ENCODE assay signal across 2 cellular contexts in the genomic region with DNA sequence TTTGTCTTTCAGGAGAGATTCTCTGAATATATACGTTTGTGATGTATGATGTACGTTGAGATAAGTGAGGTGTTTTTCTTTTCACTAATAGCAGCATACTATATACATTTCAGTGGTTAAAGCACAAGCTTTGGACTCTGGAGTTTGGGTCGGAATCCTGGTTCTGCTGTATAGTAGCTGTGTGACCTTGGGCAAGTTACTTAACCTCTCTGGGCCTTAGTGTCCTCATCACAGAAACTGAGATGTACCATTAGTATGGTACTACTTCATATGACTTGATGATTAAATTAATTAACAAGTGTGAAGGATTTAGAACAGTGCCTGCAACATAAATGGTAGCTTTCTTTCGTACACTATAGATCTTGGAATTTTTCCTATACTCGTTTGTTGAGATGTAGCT.
TF ChIP-seq lines count a peak whose summit lies in the region.

No MANE protein-coding gene starts in this region.

TF ChIP-seq in HepG2, 621 proteins besides CTCF, POLR2A, EP300 and RAD21 (continued from another document):
- TF ChIP-seq, protein P1, sequence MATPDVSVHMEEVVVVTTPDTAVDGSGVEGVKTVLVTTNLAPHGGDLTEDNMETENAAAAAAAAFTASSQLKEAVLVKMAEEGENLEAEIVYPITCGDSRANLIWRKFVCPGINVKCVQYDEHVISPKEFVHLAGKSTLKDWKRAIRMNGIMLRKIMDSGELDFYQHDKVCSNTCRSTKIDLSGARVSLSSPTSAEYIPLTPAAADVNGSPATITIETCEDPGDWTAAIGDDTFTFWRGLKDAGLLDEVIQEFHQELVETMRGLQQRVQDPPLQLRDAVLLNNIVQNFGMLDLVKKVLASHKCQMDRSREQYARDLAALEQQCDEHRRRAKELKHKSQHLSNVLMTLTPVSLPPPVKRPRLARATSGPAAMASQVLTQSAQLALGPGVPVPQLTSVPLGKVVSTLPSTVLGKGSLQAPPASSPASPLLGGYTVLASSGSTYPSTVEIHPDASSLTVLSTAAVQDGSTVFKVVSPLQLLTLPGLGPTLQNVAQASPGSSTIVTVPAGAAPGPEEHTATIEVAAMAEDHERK (CRISPR knock-in tag; IDR thresholded peaks at IDR 0.05; ENCODE audit: low read depth) = no peak
- no peak for TF ChIP-seq ATRX (CRISPR knock-in tag; IDR thresholded peaks at IDR 0.05; ENCODE audit: borderline replicate concordance)
- no peak for TF ChIP-seq XRCC5 (optimal IDR thresholded peaks at IDR 0.05; ENCODE audit: low read length)
- no peak for TF ChIP-seq GATAD1 (CRISPR knock-in tag; IDR thresholded peaks at IDR 0.05)
- TF ChIP-seq, protein P2, sequence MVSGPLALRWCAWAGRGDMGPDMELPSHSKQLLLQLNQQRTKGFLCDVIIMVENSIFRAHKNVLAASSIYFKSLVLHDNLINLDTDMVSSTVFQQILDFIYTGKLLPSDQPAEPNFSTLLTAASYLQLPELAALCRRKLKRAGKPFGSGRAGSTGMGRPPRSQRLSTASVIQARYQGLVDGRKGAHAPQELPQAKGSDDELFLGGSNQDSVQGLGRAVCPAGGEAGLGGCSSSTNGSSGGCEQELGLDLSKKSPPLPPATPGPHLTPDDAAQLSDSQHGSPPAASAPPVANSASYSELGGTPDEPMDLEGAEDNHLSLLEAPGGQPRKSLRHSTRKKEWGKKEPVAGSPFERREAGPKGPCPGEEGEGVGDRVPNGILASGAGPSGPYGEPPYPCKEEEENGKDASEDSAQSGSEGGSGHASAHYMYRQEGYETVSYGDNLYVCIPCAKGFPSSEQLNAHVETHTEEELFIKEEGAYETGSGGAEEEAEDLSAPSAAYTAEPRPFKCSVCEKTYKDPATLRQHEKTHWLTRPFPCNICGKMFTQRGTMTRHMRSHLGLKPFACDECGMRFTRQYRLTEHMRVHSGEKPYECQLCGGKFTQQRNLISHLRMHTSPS (CRISPR knock-in tag; IDR thresholded peaks at IDR 0.05; ENCODE audit: low read depth) = no peak
- TF ChIP-seq ZNF768 (CRISPR knock-in tag; IDR thresholded peaks at IDR 0.05) = peak; percentile 44; the same call in 1 of the 2 replicates
- TF ChIP-seq SPEN (CRISPR knock-in tag; IDR thresholded peaks at IDR 0.05; ENCODE audit: low read depth) = no peak

TF ChIP-seq in K562, 482 proteins besides CTCF, POLR2A, EP300 and RAD21 (continued from another document):
- TF ChIP-seq, protein P3, sequence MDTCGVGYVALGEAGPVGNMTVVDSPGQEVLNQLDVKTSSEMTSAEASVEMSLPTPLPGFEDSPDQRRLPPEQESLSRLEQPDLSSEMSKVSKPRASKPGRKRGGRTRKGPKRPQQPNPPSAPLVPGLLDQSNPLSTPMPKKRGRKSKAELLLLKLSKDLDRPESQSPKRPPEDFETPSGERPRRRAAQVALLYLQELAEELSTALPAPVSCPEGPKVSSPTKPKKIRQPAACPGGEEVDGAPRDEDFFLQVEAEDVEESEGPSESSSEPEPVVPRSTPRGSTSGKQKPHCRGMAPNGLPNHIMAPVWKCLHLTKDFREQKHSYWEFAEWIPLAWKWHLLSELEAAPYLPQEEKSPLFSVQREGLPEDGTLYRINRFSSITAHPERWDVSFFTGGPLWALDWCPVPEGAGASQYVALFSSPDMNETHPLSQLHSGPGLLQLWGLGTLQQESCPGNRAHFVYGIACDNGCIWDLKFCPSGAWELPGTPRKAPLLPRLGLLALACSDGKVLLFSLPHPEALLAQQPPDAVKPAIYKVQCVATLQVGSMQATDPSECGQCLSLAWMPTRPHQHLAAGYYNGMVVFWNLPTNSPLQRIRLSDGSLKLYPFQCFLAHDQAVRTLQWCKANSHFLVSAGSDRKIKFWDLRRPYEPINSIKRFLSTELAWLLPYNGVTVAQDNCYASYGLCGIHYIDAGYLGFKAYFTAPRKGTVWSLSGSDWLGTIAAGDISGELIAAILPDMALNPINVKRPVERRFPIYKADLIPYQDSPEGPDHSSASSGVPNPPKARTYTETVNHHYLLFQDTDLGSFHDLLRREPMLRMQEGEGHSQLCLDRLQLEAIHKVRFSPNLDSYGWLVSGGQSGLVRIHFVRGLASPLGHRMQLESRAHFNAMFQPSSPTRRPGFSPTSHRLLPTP (IDR thresholded peaks at IDR 0.05; ENCODE audit: borderline replicate concordance, extremely low read depth, insufficient read length) = no peak
- TF ChIP-seq SIN3B (IDR thresholded peaks at IDR 0.05; ENCODE audit: low read depth) (no peak), ZNF311 (CRISPR knock-in tag; IDR thresholded peaks at IDR 0.05) (no peak), ARID2 (IDR thresholded peaks at IDR 0.05) (no peak), TAF1 (IDR thresholded peaks at IDR 0.05; ENCODE audit: control insufficient read depth, extremely low read depth, insufficient read depth, low read length, severe bottlenecking) (no peak), RBM22 (IDR thresholded peaks at IDR 0.05; ENCODE audit: low read depth, low read length, poor library complexity, severe bottlenecking) (no peak), ZFP36 (IDR thresholded peaks at IDR 0.05; ENCODE audit: low read depth, low read length, partially characterized antibody) (peak; percentile 78), CCNT2 (IDR thresholded peaks at IDR 0.05; ENCODE audit: borderline replicate concordance, extremely low read depth, insufficient read length, low read depth, low read length) (no peak), RBM25 (IDR thresholded peaks at IDR 0.05; ENCODE audit: low read depth, low read length, severe bottlenecking) (peak; percentile 94)
TF ChIP-seq in K562: peak in this region for 2.
